ENCODE assay signal across 7 cellular contexts in genomic region chr17:42653179-42654124, GRCh38. TPM values are rescaled to one million over a fixed set of nuclear protein-coding genes. Genes with fewer than 3 reads are reported as not detected.
A peak's percentile ranks its signal among the peaks of the same experiment; 100 is the strongest.
DNase-seq lines count a peak whose midpoint lies in the region; ATAC-seq and TF ChIP-seq lines count a peak whose summit lies in the region.

No MANE protein-coding gene starts in this region.

- H3K27me3 ChIP-seq in endocrine pancreas (ENCODE audit: control insufficient read depth, insufficient read depth, low read length) (no peaks in the 10 kb centered on the region), lower lobe of right lung (ENCODE audit: low read depth) (no peaks in the 10 kb centered on the region), tibial artery (no peaks in the 10 kb centered on the region)

- peak overlapping the region; percentile 56 for H3K9ac ChIP-seq in endocrine pancreas (ENCODE audit: control insufficient read depth, insufficient read depth, low read length)

- peak overlapping the region; percentile 7 for H3K4me3 ChIP-seq in endocrine pancreas (ENCODE audit: control insufficient read depth, insufficient read depth, low read length)
- peak overlapping the region; percentile 48 for H3K4me3 ChIP-seq in lower lobe of right lung
- H3K4me3 ChIP-seq in tibial artery = peak overlapping the region; percentile 43 to 46

- H3K4me1 ChIP-seq in endocrine pancreas (ENCODE audit: control insufficient read depth, insufficient read depth, low read length) (no peaks in the 10 kb centered on the region), lower lobe of right lung (peaks cover 15% of the 10 kb centered on the region), tibial artery (peaks cover 0 to 14% (median 6%) of the 10 kb centered on the region in 4 donors)

- H3K9me3 ChIP-seq in endocrine pancreas (ENCODE audit: control insufficient read depth, low read length) = no peaks in the 10 kb centered on the region
- H3K9me3 ChIP-seq in lower lobe of right lung = no peaks in the 10 kb centered on the region
- H3K9me3 ChIP-seq in tibial artery = no peaks in the 10 kb centered on the region

- H3K36me3 ChIP-seq in endocrine pancreas (ENCODE audit: control insufficient read depth, insufficient read depth, low read length) = no peaks in the 10 kb centered on the region
- no peaks in the 10 kb centered on the region for H3K36me3 ChIP-seq in lower lobe of right lung
- H3K36me3 ChIP-seq in tibial artery = no peaks in the 10 kb centered on the region

- no peak for TF ChIP-seq CTCF in lower lobe of right lung (IDR thresholded peaks at IDR 0.05)
- TF ChIP-seq CTCF in tibial artery (IDR thresholded peaks at IDR 0.05) = no peak

- peak; percentile 62 to 76 for ATAC-seq in lower lobe of right lung
- no peak for ATAC-seq in HG02759 (IDR thresholded peaks at IDR 0.05; ENCODE audit: unreplicated experiment)

- DNase-seq in lower lobe of right lung (no peak), tibial artery (peak; percentile 61 to 89), HUDEP-2 (lab: John Stamatoyannopoulos, UW; ENCODE audit: unreplicated experiment in 76 of 76) (no peak)
- no peak for DNase-seq in stimulated activated CD8-positive, alpha-beta memory T cell treated with anti-CD3 and anti-CD28 coated beads, Interleukin-4, amount 100 ng/mL, for 48 hours

- intact Hi-C loops in lower lobe of right lung (cut with DNase I) = no loop called here
- intact Hi-C loops in tibial artery (cut with DNase I; ENCODE audit: low total_unique reads) = loop anchor here (5.0 kb wide), 1 partner anchor 46 kb away; the partner anchor contains the start of genes RETREG3 and TUBG1

- H3K27ac ChIP-seq in lower lobe of right lung (peak overlapping the region; percentile 79), tibial artery (peak overlapping the region; percentile 80 to 86)

TF ChIP-seq in PFSK-1, 5 proteins besides CTCF, POLR2A, EP300 and RAD21:
- TF ChIP-seq, protein P1, sequence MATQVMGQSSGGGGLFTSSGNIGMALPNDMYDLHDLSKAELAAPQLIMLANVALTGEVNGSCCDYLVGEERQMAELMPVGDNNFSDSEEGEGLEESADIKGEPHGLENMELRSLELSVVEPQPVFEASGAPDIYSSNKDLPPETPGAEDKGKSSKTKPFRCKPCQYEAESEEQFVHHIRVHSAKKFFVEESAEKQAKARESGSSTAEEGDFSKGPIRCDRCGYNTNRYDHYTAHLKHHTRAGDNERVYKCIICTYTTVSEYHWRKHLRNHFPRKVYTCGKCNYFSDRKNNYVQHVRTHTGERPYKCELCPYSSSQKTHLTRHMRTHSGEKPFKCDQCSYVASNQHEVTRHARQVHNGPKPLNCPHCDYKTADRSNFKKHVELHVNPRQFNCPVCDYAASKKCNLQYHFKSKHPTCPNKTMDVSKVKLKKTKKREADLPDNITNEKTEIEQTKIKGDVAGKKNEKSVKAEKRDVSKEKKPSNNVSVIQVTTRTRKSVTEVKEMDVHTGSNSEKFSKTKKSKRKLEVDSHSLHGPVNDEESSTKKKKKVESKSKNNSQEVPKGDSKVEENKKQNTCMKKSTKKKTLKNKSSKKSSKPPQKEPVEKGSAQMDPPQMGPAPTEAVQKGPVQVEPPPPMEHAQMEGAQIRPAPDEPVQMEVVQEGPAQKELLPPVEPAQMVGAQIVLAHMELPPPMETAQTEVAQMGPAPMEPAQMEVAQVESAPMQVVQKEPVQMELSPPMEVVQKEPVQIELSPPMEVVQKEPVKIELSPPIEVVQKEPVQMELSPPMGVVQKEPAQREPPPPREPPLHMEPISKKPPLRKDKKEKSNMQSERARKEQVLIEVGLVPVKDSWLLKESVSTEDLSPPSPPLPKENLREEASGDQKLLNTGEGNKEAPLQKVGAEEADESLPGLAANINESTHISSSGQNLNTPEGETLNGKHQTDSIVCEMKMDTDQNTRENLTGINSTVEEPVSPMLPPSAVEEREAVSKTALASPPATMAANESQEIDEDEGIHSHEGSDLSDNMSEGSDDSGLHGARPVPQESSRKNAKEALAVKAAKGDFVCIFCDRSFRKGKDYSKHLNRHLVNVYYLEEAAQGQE (IDR thresholded peaks at IDR 0.05; ENCODE audit: insufficient read depth in 1 of 2, low read depth in 2 of 2, low read length in 2 of 2) = peak in 1 of 2 experiments; percentile 51; a peak in 1 of 4 replicates
- peak; percentile 26; the same call in 1 of the 2 replicates for TF ChIP-seq POLR2AphosphoS5 (IDR thresholded peaks at IDR 0.05; ENCODE audit: low read depth, low read length)
- TF ChIP-seq TAF1 (IDR thresholded peaks at IDR 0.05; ENCODE audit: borderline replicate concordance, insufficient read depth, low read length) = 0 out of 2 replicates have a peak, but pooled peaks have one; percentile 53
- no peak for TF ChIP-seq FOXP2 (optimal IDR thresholded peaks at IDR 0.05; ENCODE audit: borderline replicate concordance, extremely low read depth, extremely low read length, insufficient read depth)
- TF ChIP-seq SIN3A (IDR thresholded peaks at IDR 0.05; ENCODE audit: borderline replicate concordance, insufficient read depth, low read length) = no peak

RNA-seq across cellular contexts. Expression of gene TUBG2, which starts 5.6 kb away (rescaled TPM):
- 57.4 TPM for polyA plus RNA-seq in PFSK-1 (2012; ENCODE audit: insufficient read length, low read depth)
- total RNA-seq in lower lobe of right lung = 16.8 TPM

RNA-seq across cellular contexts. Expression of gene PLEKHH3, which starts 23.3 kb away (rescaled TPM):
- polyA plus RNA-seq in PFSK-1 (2012; ENCODE audit: insufficient read length, low read depth) = 86.0 TPM
- 18.3 TPM for total RNA-seq in lower lobe of right lung

RNA-seq across cellular contexts. Expression of gene CCR10, which starts 28.2 kb away (rescaled TPM):
- 9.6 TPM for polyA plus RNA-seq in PFSK-1 (2012; ENCODE audit: insufficient read length, low read depth)
- 1.4 TPM for total RNA-seq in lower lobe of right lung

RNA-seq across cellular contexts. Expression of gene CNTNAP1, which starts 28.9 kb away (rescaled TPM):
- 78.9 TPM for polyA plus RNA-seq in PFSK-1 (2012; ENCODE audit: insufficient read length, low read depth)
- total RNA-seq in lower lobe of right lung = 9.0 TPM

RNA-seq across cellular contexts. Expression of gene TUBG1, which starts 44.0 kb away (rescaled TPM):
- polyA plus RNA-seq in PFSK-1 (2012; ENCODE audit: insufficient read length, low read depth) = 270 TPM
- 30.3 TPM for total RNA-seq in lower lobe of right lung

Comparison
In these comparisons a context has a peak if more than half of its experiments do, and no peak if none do; other contexts are left out.
1. DNase-seq: peak in tibial artery (2 of 2); none in lower lobe of right lung (single experiment), HUDEP-2 (0 of 76) and stimulated activated CD8-positive, alpha-beta memory T cell treated with anti-CD3 and anti-CD28 coated beads, Interleukin-4, amount 100 ng/mL, for 48 hours (single experiment).
2. Peak in every context shown above with its lines, with median percentiles within 50 percentile points of each other: H3K4me3 ChIP-seq.